Comparison of ENCODE assay signal across 15 cellular contexts in the genomic region with DNA sequence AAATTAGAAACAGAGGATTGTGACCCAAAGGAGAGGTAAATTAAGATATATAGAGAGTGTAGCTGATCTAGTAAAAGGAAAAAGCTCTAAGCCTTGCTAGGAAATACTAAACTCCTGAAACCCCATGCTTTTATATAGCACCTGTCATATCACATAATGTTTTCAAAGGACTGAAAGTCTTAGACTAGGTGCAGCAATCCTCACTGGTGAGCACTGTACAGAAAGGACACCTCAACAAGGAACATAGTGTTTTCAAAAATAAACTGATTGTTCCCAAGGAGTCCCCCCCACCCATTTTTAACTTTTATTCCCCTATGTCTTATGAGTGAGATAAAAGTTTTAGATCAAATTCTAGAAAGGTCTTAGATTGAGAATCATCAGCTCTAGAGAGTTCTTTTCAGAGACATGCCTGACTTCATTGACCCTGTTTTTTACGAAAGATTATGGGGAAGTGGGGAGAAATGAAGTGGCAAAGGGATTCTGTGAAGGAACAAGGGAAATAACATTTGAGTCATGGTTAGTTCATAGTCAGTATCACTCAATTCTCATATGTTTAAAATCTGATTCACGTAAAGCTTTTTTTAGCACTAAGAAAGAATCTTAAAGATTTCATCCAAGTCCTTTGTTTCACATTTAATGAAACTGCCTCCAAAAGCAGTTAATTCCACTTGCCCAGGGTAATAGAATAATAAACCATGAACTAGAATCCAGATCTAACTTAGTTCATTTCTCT.
DNase-seq lines count a peak whose midpoint lies in the region; ATAC-seq, FAIRE-seq and TF ChIP-seq lines count a peak whose summit lies in the region.
"Had no signal": no experiment of that assay in that cellular context is flagged by ENCODE, and none has a peak within 500 bp of the region (broad histone marks: within the 10 kb centered on the region; RNA-seq: fewer than 3 reads in every experiment).

No MANE protein-coding gene starts in this region.

- ATAC-seq in HG03439 (IDR thresholded peaks at IDR 0.05; ENCODE audit: unreplicated experiment): no peak
- ATAC-seq in sciatic nerve: no peak

- in situ Hi-C loops in astrocyte of the spinal cord (cut with HindIII; ENCODE audit: low sequenced_read_pairs): no loop called here

- CTCF ChIA-PET in activated CD4-positive, alpha-beta T cell treated with anti-CD3 and anti-CD28 coated beads, Interleukin-2, amount 10 ng/mL, durations not matched to agents 7 days and 5 days (lab: Charles Lee): no interaction called here

- no peak for TF ChIP-seq CTCF in astrocyte of the spinal cord (IDR thresholded peaks at IDR 0.05; ENCODE audit: low read depth, low read length)
- no peak for TF ChIP-seq CTCF in keratinocyte (optimal IDR thresholded peaks at IDR 0.05 in 1 of 3, IDR thresholded peaks at IDR 0.05 in 1 of 3, conservative IDR thresholded peaks at IDR 0.05 in 1 of 3; ENCODE audit: extremely low read depth in 1 of 3, insufficient read depth in 2 of 3, low read length in 3 of 3)

- DNase-seq in AG08395 (ENCODE audit: low spot score): peak; percentile 22
- DNase-seq in HT1080 (ENCODE audit: low read depth): peak; percentile 85
- peak; percentile 68 for DNase-seq in astrocyte of the spinal cord (ENCODE audit: low read depth, low spot score)
- DNase-seq in keratinocyte (ENCODE audit: low read depth, low spot score): no peak
- DNase-seq in LoVo (ENCODE audit: low spot score): no peak
- no peak for DNase-seq in sciatic nerve (ENCODE audit: low spot score)
- no peak for DNase-seq in activated CD4-positive, alpha-beta T cell treated with anti-CD3 and anti-CD28 coated beads, Interleukin-2, amount 10 ng/mL, durations not matched to agents 7 days and 5 days
- DNase-seq: adrenal gland; immature natural killer cell; NCI-H2029 treated with DMSO at 0.1 percent for 48 hours; stimulated activated CD8-positive, alpha-beta memory T cell treated with anti-CD3 and anti-CD28 coated beads, Interleukin-4, amount 100 ng/mL, for 48 hours had no signal

- no peaks in the 10 kb centered on the region for H3K27me3 Mint-ChIP-seq in activated CD4-positive, alpha-beta T cell treated with anti-CD3 and anti-CD28 coated beads, Interleukin-2, amount 10 ng/mL, durations not matched to agents 7 days and 5 days
- H3K27me3 Mint-ChIP-seq: naive B cell had no signal

- dilution Hi-C loops in keratinocyte (cut with MboI; ENCODE audit: extremely low pct_ligation_motif_present, low sequenced_read_pairs): no loop called here

- no peaks in the 10 kb centered on the region for H3K36me3 Mint-ChIP-seq in activated CD4-positive, alpha-beta T cell treated with anti-CD3 and anti-CD28 coated beads, Interleukin-2, amount 10 ng/mL, durations not matched to agents 7 days and 5 days (ENCODE audit: low read depth)
- H3K36me3 Mint-ChIP-seq: CD4-positive, CD25-positive, alpha-beta regulatory T cell had no signal

- H3K4me3 ChIP-seq in astrocyte of the spinal cord (ENCODE audit: low read depth, low read length) (no peak overlapping the region), keratinocyte (ENCODE audit: control insufficient read depth in 2 of 3, extremely low read depth in 1 of 3, insufficient read depth in 2 of 3, low read depth in 1 of 3, low read length in 3 of 3) (peak overlapping the region in 1 of 3 experiments; percentile 14)
- H3K4me3 ChIP-seq: adrenal gland had no signal

- H3K4me2 ChIP-seq in keratinocyte (ENCODE audit: control insufficient read depth, extremely low read depth, insufficient read depth, low read depth, low read length): peak overlapping the region; percentile 27

- H3K9ac ChIP-seq in keratinocyte (ENCODE audit: control insufficient read depth, extremely low read depth, insufficient read depth, low read length): peak overlapping the region; percentile 53

- POLR2A ChIA-PET in activated CD4-positive, alpha-beta T cell treated with anti-CD3 and anti-CD28 coated beads, Interleukin-2, amount 10 ng/mL, durations not matched to agents 7 days and 5 days (lab: Charles Lee): no interaction called here

- H3K4me1 ChIP-seq in keratinocyte (ENCODE audit: control insufficient read depth, extremely low read depth, insufficient read depth, low read length): peaks cover 53% of the 10 kb centered on the region

- no peak for FAIRE-seq in keratinocyte (lab: Jason Lieb, UNC)
- FAIRE-seq: H1 had no signal

- no peak overlapping the region for H3K4me3 Mint-ChIP-seq in activated CD4-positive, alpha-beta T cell treated with anti-CD3 and anti-CD28 coated beads, Interleukin-2, amount 10 ng/mL, durations not matched to agents 7 days and 5 days
- H3K4me3 Mint-ChIP-seq: CD4-positive, CD25-positive, alpha-beta regulatory T cell; immature natural killer cell had no signal

- no peak overlapping the region for H2AFZ ChIP-seq in keratinocyte (ENCODE audit: control insufficient read depth, low read length)

- H3K36me3 ChIP-seq in keratinocyte (ENCODE audit: control insufficient read depth in 2 of 2, extremely low read depth in 1 of 2, insufficient read depth in 2 of 2, low read length in 2 of 2): no peaks in the 10 kb centered on the region
- H3K36me3 ChIP-seq: adrenal gland had no signal

- H3K79me2 ChIP-seq in keratinocyte (ENCODE audit: control insufficient read depth, insufficient read depth, low read length): no peaks in the 10 kb centered on the region

- H3K27ac ChIP-seq in keratinocyte (ENCODE audit: control insufficient read depth, insufficient read depth, low read length): peak overlapping the region; percentile 93
- H3K27ac ChIP-seq: adrenal gland had no signal

- H3K4me1 Mint-ChIP-seq in activated CD4-positive, alpha-beta T cell treated with anti-CD3 and anti-CD28 coated beads, Interleukin-2, amount 10 ng/mL, durations not matched to agents 7 days and 5 days: peaks cover 9% of the 10 kb centered on the region
- H3K4me1 Mint-ChIP-seq: immature natural killer cell had no signal

- H3K9me1 ChIP-seq in keratinocyte (ENCODE audit: control insufficient read depth, extremely low read depth, insufficient read depth, low read length): no peaks in the 10 kb centered on the region

- no peaks in the 10 kb centered on the region for H3K9me3 ChIP-seq in keratinocyte (ENCODE audit: control insufficient read depth, low read depth, low read length)
- H3K9me3 ChIP-seq: adrenal gland had no signal

- intact Hi-C loops in sciatic nerve (cut with DNase I): no loop called here

- H3K27ac Mint-ChIP-seq in activated CD4-positive, alpha-beta T cell treated with anti-CD3 and anti-CD28 coated beads, Interleukin-2, amount 10 ng/mL, durations not matched to agents 7 days and 5 days: no peak overlapping the region
- H3K27ac Mint-ChIP-seq: immature natural killer cell had no signal

- no peaks in the 10 kb centered on the region for H3K27me3 ChIP-seq in keratinocyte (ENCODE audit: control insufficient read depth, extremely low read depth, insufficient read depth, low read length)
- H3K27me3 ChIP-seq: adrenal gland had no signal

- no peaks in the 10 kb centered on the region for H3K9me3 Mint-ChIP-seq in activated CD4-positive, alpha-beta T cell treated with anti-CD3 and anti-CD28 coated beads, Interleukin-2, amount 10 ng/mL, durations not matched to agents 7 days and 5 days

- no peaks in the 10 kb centered on the region for H4K20me1 ChIP-seq in keratinocyte (ENCODE audit: control insufficient read depth, extremely low read depth, insufficient read depth, low read length)

Comparison
In these comparisons a context has a peak if more than half of its experiments do, and no peak if none do; other contexts are left out.
1. DNase-seq: peak in AG08395 (single experiment), HT1080 (single experiment) and astrocyte of the spinal cord (single experiment); none in keratinocyte (single experiment), LoVo (single experiment), sciatic nerve (single experiment) and activated CD4-positive, alpha-beta T cell treated with anti-CD3 and anti-CD28 coated beads, Interleukin-2, amount 10 ng/mL, durations not matched to agents 7 days and 5 days (single experiment).